Comparison of ENCODE assay signal across 8 cellular contexts in genomic region chr15:62649793-62650420, GRCh38.
A peak's percentile ranks its signal among the peaks of the same experiment; 100 is the strongest.
DNase-seq lines count a peak whose midpoint lies in the region; ATAC-seq and TF ChIP-seq lines count a peak whose summit lies in the region.

No MANE protein-coding gene starts in this region.

- H3K36me3 Mint-ChIP-seq in osteocyte (ENCODE audit: unreplicated experiment), result peaks cover 10% of the 10 kb centered on the region

- no peaks in the 10 kb centered on the region for H3K79me2 ChIP-seq in MM.1S (ENCODE audit: low read length)

- H3K4me3 Mint-ChIP-seq in osteocyte (ENCODE audit: unreplicated experiment), result no peak overlapping the region

- H3K4me3 ChIP-seq in MM.1S (ENCODE audit: low read length), result no peak overlapping the region
- no peak overlapping the region for H3K4me3 ChIP-seq in colonic mucosa

- no peaks in the 10 kb centered on the region; the same call in 1 of the 2 replicates for H4K20me1 ChIP-seq in MM.1S (ENCODE audit: insufficient read depth, low read length)

- H3K27me3 Mint-ChIP-seq in osteocyte (ENCODE audit: unreplicated experiment), result no peaks in the 10 kb centered on the region

- H3K27ac Mint-ChIP-seq in osteocyte (ENCODE audit: unreplicated experiment), result no peak overlapping the region

- H3K9me2 ChIP-seq in MM.1S (replicated peaks; ENCODE audit: insufficient read depth, low read length), result no peaks in the 10 kb centered on the region

- no peaks in the 10 kb centered on the region for H3K9me3 Mint-ChIP-seq in osteocyte (ENCODE audit: unreplicated experiment)

- H3K4me1 ChIP-seq in MM.1S (ENCODE audit: low read length), result 0 out of 2 replicates have a peak, but pooled peaks cover 3% of the 10 kb centered on the region
- H3K4me1 ChIP-seq in colonic mucosa, result peaks cover 3% of the 10 kb centered on the region

- H3K27me3 ChIP-seq in MM.1S (replicated peaks; ENCODE audit: insufficient read depth, low read length) (no peaks in the 10 kb centered on the region), colonic mucosa (no peaks in the 10 kb centered on the region)

- no peak overlapping the region for H3K27ac ChIP-seq in MM.1S (ENCODE audit: low read length)
- H3K27ac ChIP-seq in colonic mucosa, result no peak overlapping the region

- no peak for TF ChIP-seq CTCF in MM.1S (IDR thresholded peaks at IDR 0.05; ENCODE audit: low read length)
- no peak for TF ChIP-seq CTCF in colonic mucosa (IDR thresholded peaks at IDR 0.05)
- no peak for TF ChIP-seq CTCF in osteocyte (IDR thresholded peaks at IDR 0.05)

- intact Hi-C loops in colonic mucosa (cut with DNase I), result loop anchor here (5.0 to 10.0 kb wide), 2 partner anchors 95 to 258 kb away; partner anchors contain the start of gene TLN2

- peaks cover 2% of the 10 kb centered on the region for H3K4me1 Mint-ChIP-seq in osteocyte (ENCODE audit: unreplicated experiment)

- H3K9ac ChIP-seq in MM.1S (ENCODE audit: low read length) (no peak overlapping the region), colonic mucosa (ENCODE audit: low read depth in 2 of 2, low read length in 2 of 2) (no peak overlapping the region)

- no peak overlapping the region for H2AFZ ChIP-seq in MM.1S (ENCODE audit: low read length)

- DNase-seq in Daoy (ENCODE audit: low read depth), result peak; percentile 27
- DNase-seq in MM.1S, result peak; percentile 16
- peak; percentile 54 for DNase-seq in iris pigment epithelial cell (ENCODE audit: low read depth)
- no peak for DNase-seq in AML-193 (lab: John Stamatoyannopoulos, UW)
- DNase-seq in NCI-H748 (lab: John Stamatoyannopoulos, UW; ENCODE audit: unreplicated experiment), result no peak
- no peak for DNase-seq in colonic mucosa
- no peak for DNase-seq in osteocyte (ENCODE audit: extremely low spot score, unreplicated experiment)

- peak; percentile 45 for ATAC-seq in GM19468 (IDR thresholded peaks at IDR 0.05; ENCODE audit: extremely low read depth, unreplicated experiment)

- H3K36me3 ChIP-seq in MM.1S (replicated peaks; ENCODE audit: insufficient read depth, low read length) (no peaks in the 10 kb centered on the region), colonic mucosa (no peaks in the 10 kb centered on the region)

- H3K9me3 ChIP-seq in MM.1S (replicated peaks; ENCODE audit: insufficient read depth, low read length), result no peaks in the 10 kb centered on the region
- no peaks in the 10 kb centered on the region for H3K9me3 ChIP-seq in colonic mucosa

- H3F3A ChIP-seq in MM.1S (ENCODE audit: insufficient read depth, low read length), result no peaks in the 10 kb centered on the region

- no peak overlapping the region for H3K4me2 ChIP-seq in MM.1S (ENCODE audit: low read depth, low read length)

Comparison
In these comparisons a context has a peak if more than half of its experiments do, and no peak if none do; other contexts are left out.
1. DNase-seq: peak in Daoy (single experiment), MM.1S (single experiment) and iris pigment epithelial cell (single experiment); none in AML-193 (0 of 2), NCI-H748 (single experiment), colonic mucosa (single experiment) and osteocyte (single experiment).